Comparison of ENCODE assay signal across 1 cellular context in genomic region chr5:82975812-82976211, GRCh38.
TF ChIP-seq lines count a peak whose summit lies in the region.

No MANE protein-coding gene starts in this region.

TF ChIP-seq in HEK293, 187 proteins besides CTCF, POLR2A, EP300 and RAD21 (continued from another document and continues in another):
- TF ChIP-seq ZNF449 (tag by site-specific recombination; IDR thresholded peaks at IDR 0.05) (no peak), ZBTB8A (tag by site-specific recombination; IDR thresholded peaks at IDR 0.05) (no peak), ZNF324 (tag by site-specific recombination; IDR thresholded peaks at IDR 0.05) (no peak), ZNF701 (tag by site-specific recombination; IDR thresholded peaks at IDR 0.05) (no peak), ZNF658 (tag by site-specific recombination; IDR thresholded peaks at IDR 0.05) (peak; percentile 94; the same call in 1 of the 2 replicates), ZBTB26 (tag by site-specific recombination; optimal IDR thresholded peaks at IDR 0.05) (no peak), ZNF133 (tag by site-specific recombination; IDR thresholded peaks at IDR 0.05) (no peak), MYNN (tag by site-specific recombination; IDR thresholded peaks at IDR 0.05; ENCODE audit: borderline replicate concordance) (no peak), ZNF521 (tag by site-specific recombination; IDR thresholded peaks at IDR 0.05) (no peak), ZNF621 (tag by site-specific recombination; IDR thresholded peaks at IDR 0.05) (peak; percentile 86), BCL11B (tag by site-specific recombination; IDR thresholded peaks at IDR 0.05; ENCODE audit: low read depth) (no peak), TSHZ1 (tag by site-specific recombination; IDR thresholded peaks at IDR 0.05; ENCODE audit: borderline replicate concordance) (no peak), SALL2 (tag by site-specific recombination; IDR thresholded peaks at IDR 0.05; ENCODE audit: borderline replicate concordance) (peak; percentile 95), ZNF843 (tag by site-specific recombination; IDR thresholded peaks at IDR 0.05) (no peak), REST (tag by site-specific recombination; IDR thresholded peaks at IDR 0.05) (no peak), AEBP2 (tag by site-specific recombination; IDR thresholded peaks at IDR 0.05; ENCODE audit: borderline replicate concordance) (no peak), SP3 (tag by site-specific recombination; IDR thresholded peaks at IDR 0.05) (peak; percentile 56), ZNF175 (tag by site-specific recombination; IDR thresholded peaks at IDR 0.05) (no peak), SP2 (tag by site-specific recombination; IDR thresholded peaks at IDR 0.05) (no peak), ZNF629 (tag by site-specific recombination; IDR thresholded peaks at IDR 0.05) (no peak), HOXC10 (CRISPR knock-in tag; IDR thresholded peaks at IDR 0.05) (no peak), ZNF76 (tag by site-specific recombination; IDR thresholded peaks at IDR 0.05; ENCODE audit: borderline replicate concordance, low read depth) (no peak), ZNF138 (tag by site-specific recombination; IDR thresholded peaks at IDR 0.05; ENCODE audit: borderline replicate concordance) (no peak), SETDB1 (IDR thresholded peaks at IDR 0.05; ENCODE audit: insufficient read length, low read length) (peak; percentile 50), KLF1 (tag by site-specific recombination; IDR thresholded peaks at IDR 0.05) (peak; percentile 41; the same call in 1 of the 2 replicates), IKZF3 (tag by site-specific recombination; IDR thresholded peaks at IDR 0.05) (no peak), PRDM1 (tag by site-specific recombination; IDR thresholded peaks at IDR 0.05) (peak; percentile 73), ZNF2 (tag by site-specific recombination; IDR thresholded peaks at IDR 0.05) (no peak), KLF10 (tag by site-specific recombination; IDR thresholded peaks at IDR 0.05) (no peak)
- TF ChIP-seq, protein P1, sequence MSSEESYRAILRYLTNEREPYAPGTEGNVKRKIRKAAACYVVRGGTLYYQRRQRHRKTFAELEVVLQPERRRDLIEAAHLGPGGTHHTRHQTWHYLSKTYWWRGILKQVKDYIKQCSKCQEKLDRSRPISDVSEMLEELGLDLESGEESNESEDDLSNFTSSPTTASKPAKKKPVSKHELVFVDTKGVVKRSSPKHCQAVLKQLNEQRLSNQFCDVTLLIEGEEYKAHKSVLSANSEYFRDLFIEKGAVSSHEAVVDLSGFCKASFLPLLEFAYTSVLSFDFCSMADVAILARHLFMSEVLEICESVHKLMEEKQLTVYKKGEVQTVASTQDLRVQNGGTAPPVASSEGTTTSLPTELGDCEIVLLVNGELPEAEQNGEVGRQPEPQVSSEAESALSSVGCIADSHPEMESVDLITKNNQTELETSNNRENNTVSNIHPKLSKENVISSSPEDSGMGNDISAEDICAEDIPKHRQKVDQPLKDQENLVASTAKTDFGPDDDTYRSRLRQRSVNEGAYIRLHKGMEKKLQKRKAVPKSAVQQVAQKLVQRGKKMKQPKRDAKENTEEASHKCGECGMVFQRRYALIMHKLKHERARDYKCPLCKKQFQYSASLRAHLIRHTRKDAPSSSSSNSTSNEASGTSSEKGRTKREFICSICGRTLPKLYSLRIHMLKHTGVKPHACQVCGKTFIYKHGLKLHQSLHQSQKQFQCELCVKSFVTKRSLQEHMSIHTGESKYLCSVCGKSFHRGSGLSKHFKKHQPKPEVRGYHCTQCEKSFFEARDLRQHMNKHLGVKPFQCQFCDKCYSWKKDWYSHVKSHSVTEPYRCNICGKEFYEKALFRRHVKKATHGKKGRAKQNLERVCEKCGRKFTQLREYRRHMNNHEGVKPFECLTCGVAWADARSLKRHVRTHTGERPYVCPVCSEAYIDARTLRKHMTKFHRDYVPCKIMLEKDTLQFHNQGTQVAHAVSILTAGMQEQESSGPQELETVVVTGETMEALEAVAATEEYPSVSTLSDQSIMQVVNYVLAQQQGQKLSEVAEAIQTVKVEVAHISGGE (tag by site-specific recombination; conservative IDR thresholded peaks at IDR 0.05; ENCODE audit: low read depth): no peak
- TF ChIP-seq, protein P2, sequence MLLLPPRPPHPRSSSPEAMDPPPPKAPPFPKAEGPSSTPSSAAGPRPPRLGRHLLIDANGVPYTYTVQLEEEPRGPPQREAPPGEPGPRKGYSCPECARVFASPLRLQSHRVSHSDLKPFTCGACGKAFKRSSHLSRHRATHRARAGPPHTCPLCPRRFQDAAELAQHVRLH (tag by site-specific recombination; IDR thresholded peaks at IDR 0.05): no peak
- TF ChIP-seq, protein P3, sequence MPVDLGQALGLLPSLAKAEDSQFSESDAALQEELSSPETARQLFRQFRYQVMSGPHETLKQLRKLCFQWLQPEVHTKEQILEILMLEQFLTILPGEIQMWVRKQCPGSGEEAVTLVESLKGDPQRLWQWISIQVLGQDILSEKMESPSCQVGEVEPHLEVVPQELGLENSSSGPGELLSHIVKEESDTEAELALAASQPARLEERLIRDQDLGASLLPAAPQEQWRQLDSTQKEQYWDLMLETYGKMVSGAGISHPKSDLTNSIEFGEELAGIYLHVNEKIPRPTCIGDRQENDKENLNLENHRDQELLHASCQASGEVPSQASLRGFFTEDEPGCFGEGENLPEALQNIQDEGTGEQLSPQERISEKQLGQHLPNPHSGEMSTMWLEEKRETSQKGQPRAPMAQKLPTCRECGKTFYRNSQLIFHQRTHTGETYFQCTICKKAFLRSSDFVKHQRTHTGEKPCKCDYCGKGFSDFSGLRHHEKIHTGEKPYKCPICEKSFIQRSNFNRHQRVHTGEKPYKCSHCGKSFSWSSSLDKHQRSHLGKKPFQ (tag by site-specific recombination; IDR thresholded peaks at IDR 0.05): no peak
- TF ChIP-seq, protein P4, sequence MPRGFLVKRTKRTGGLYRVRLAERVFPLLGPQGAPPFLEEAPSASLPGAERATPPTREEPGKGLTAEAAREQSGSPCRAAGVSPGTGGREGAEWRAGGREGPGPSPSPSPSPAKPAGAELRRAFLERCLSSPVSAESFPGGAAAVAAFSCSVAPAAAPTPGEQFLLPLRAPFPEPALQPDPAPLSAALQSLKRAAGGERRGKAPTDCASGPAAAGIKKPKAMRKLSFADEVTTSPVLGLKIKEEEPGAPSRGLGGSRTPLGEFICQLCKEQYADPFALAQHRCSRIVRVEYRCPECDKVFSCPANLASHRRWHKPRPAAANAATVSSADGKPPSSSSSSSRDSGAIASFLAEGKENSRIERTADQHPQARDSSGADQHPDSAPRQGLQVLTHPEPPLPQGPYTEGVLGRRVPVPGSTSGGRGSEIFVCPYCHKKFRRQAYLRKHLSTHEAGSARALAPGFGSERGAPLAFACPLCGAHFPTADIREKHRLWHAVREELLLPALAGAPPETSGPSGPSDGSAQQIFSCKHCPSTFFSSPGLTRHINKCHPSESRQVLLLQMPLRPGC (tag by site-specific recombination; IDR thresholded peaks at IDR 0.05): no peak
